ENCODE assay signal across 9 cellular contexts in the genomic region with DNA sequence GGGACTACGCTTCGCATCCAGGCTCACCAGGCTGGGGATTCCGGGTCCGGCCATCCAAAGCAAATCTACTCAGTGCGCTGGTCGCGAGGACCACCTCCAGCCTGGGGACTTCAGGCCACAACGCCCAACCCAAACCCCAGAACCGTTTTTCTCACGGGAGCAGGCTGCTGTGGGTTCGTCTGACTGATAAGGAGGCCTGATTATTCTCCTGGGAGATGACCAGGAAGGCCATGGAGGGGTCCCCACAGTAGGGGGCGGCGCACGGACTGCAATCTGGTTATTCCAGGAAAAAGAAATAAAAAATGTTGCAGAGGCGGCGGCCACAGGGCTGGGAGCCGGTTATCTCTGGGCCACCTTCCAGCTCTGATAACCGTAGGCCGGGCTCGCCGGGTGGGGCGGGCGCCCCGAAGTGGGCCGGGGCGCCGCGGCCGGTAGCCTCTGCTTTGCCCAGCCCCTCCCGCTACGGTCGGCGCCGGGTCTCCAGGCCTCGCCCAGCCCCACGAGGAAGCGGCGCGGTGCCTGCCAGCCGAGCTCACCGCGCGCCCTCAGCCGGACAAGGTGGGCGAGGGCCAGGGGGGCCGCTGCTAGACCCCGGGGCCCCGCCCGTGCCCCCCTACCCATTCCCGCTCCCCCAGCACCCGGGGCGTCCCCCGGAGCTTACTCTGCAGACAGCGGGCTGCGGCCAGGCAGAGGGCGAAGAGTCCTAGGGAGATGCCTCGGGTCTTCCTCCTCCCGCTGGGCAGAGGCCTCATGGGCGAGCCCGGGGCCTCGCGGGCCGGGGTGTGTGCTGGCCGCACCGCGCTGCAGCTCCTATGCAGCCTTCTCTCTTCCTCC. TPM values are rescaled to one million over a fixed set of nuclear protein-coding genes. Genes with fewer than 3 reads are reported as not detected.
DNase-seq lines count a peak whose midpoint lies in the region; ATAC-seq and TF ChIP-seq lines count a peak whose summit lies in the region.
"Had no signal": no experiment of that assay in that cellular context is flagged by ENCODE, and none has a peak within 500 bp of the region (broad histone marks: within the 10 kb centered on the region; RNA-seq: fewer than 3 reads in every experiment).

No MANE protein-coding gene starts in this region.

- TF ChIP-seq CTCF in Caco-2 (IDR thresholded peaks at IDR 0.05; ENCODE audit: insufficient read depth in 1 of 2, low read depth in 1 of 2, low read length in 1 of 2, severe bottlenecking in 1 of 2, unreplicated experiment in 1 of 2) (peak in 1 of 2 experiments; percentile 49), osteocyte (IDR thresholded peaks at IDR 0.05) (no peak)

- ATAC-seq in HG02840 (IDR thresholded peaks at IDR 0.05; ENCODE audit: low FRiP score, unreplicated experiment) (no peak), GM19035 (IDR thresholded peaks at IDR 0.05; ENCODE audit: unreplicated experiment) (no peak)
- ATAC-seq: HCT116 had no signal

- H3K27me3 ChIP-seq in Caco-2 (replicated peaks; ENCODE audit: control insufficient read depth, insufficient read depth, low read length) (no peaks in the 10 kb centered on the region), NT2/D1 (ENCODE audit: insufficient read depth, insufficient read length) (peaks cover 2% of the 10 kb centered on the region)

- intact Hi-C loops in Caco-2 (cut with micrococcal nuclease; ENCODE audit: unreplicated experiment): loop anchor here (2.0 kb wide), 2 partner anchors 37 to 65 kb away; partner anchors contain the start of gene MED17

- H3K36me3 Mint-ChIP-seq in Caco-2 (ENCODE audit: insufficient read depth, unreplicated experiment): no peaks in the 10 kb centered on the region
- H3K36me3 Mint-ChIP-seq in osteocyte (ENCODE audit: unreplicated experiment): no peaks in the 10 kb centered on the region

- H3K9ac ChIP-seq in NT2/D1 (ENCODE audit: insufficient read length, low read depth): no peak overlapping the region

- no TSS peak for BruUV-seq in Caco-2 (replicated peaks; lab: Mats Ljungman, UMichigan)

- H3K4me1 Mint-ChIP-seq in Caco-2 (ENCODE audit: low read depth, unreplicated experiment) (no peaks in the 10 kb centered on the region), osteocyte (ENCODE audit: unreplicated experiment) (peaks cover 1% of the 10 kb centered on the region)

- H3K9me3 ChIP-seq in Caco-2: no peaks in the 10 kb centered on the region
- H3K9me3 ChIP-seq in NT2/D1 (ENCODE audit: insufficient read depth, low read length): no peaks in the 10 kb centered on the region

- peak; percentile 55 to 66 for DNase-seq in Caco-2
- DNase-seq in NT2/D1 (ENCODE audit: low read depth, low spot score): no peak
- DNase-seq in fibroblast of gingiva (ENCODE audit: low read depth): peak; percentile 16
- peak; percentile 81 for DNase-seq in osteocyte (ENCODE audit: extremely low spot score, unreplicated experiment)
- DNase-seq in NOMO-1 treated with dmso at 0.1 percent for 144 hours (lab: John Stamatoyannopoulos, UW; ENCODE audit: unreplicated experiment): no peak
- no peak for DNase-seq in activated CD8-positive, alpha-beta memory T cell treated with anti-CD3 and anti-CD28 coated beads, Interleukin-2, amount 50 U/mL, for 48 hours

- H3K9me3 Mint-ChIP-seq in Caco-2 (ENCODE audit: unreplicated experiment): no peaks in the 10 kb centered on the region
- H3K9me3 Mint-ChIP-seq in osteocyte (ENCODE audit: unreplicated experiment): no peaks in the 10 kb centered on the region

- peaks cover 6% of the 10 kb centered on the region for H3K4me1 ChIP-seq in Caco-2
- no peaks in the 10 kb centered on the region for H3K4me1 ChIP-seq in NT2/D1 (ENCODE audit: insufficient read depth, insufficient read length)

- POLR2A ChIA-PET in Caco-2 (lab: Charles Lee): interaction anchor here (0.6 to 1.5 kb wide), 4 partner anchors 10 to 621 kb away, joined by 3 to 11 read pairs (median 8); partner anchors contain the start of genes C11orf54 and MED17

- H3K36me3 ChIP-seq in Caco-2 (ENCODE audit: control insufficient read depth, insufficient read depth, low read length) (no peaks in the 10 kb centered on the region), NT2/D1 (ENCODE audit: insufficient read depth, insufficient read length, low read length) (no peaks in the 10 kb centered on the region)

- H3K27me3 Mint-ChIP-seq in Caco-2 (ENCODE audit: insufficient read depth, unreplicated experiment) (no peaks in the 10 kb centered on the region), osteocyte (ENCODE audit: unreplicated experiment) (no peaks in the 10 kb centered on the region)

- H3K4me3 ChIP-seq in Caco-2 (ENCODE audit: low read depth, low read length) (peak overlapping the region; percentile 45), NT2/D1 (ENCODE audit: insufficient read length, low read depth) (peak overlapping the region; percentile 18)

- H3K27ac Mint-ChIP-seq in Caco-2 (ENCODE audit: unreplicated experiment) (peak overlapping the region; percentile 24), osteocyte (ENCODE audit: unreplicated experiment) (no peak overlapping the region)

- CTCF ChIA-PET in Caco-2 (lab: Charles Lee): interaction anchor here (0.5 to 1.2 kb wide), 5 partner anchors 14 to 405 kb away, joined by 3 to 5 read pairs (median 4); partner anchors contain the start of genes C11orf54 and MED17

- peak overlapping the region; percentile 70 for H3K4me3 Mint-ChIP-seq in Caco-2 (ENCODE audit: unreplicated experiment)
- no peak overlapping the region for H3K4me3 Mint-ChIP-seq in osteocyte (ENCODE audit: unreplicated experiment)

RNA-seq across cellular contexts. Expression of gene VSTM5, which starts 0.5 kb away (rescaled TPM):
- total RNA-seq in Caco-2 (2022): 0.74 and 1.5 TPM in 2 replicates
- not detected in 2 replicates for total RNA-seq in osteocyte

Comparison
In these comparisons a context has a peak if more than half of its experiments do, and no peak if none do; other contexts are left out.
1. DNase-seq: peak in Caco-2 (2 of 2), fibroblast of gingiva (single experiment) and osteocyte (single experiment); none in NT2/D1 (single experiment), NOMO-1 treated with dmso at 0.1 percent for 144 hours (single experiment) and activated CD8-positive, alpha-beta memory T cell treated with anti-CD3 and anti-CD28 coated beads, Interleukin-2, amount 50 U/mL, for 48 hours (single experiment).